11 cellular contexts compared by ENCODE assay signal in the genomic region with DNA sequence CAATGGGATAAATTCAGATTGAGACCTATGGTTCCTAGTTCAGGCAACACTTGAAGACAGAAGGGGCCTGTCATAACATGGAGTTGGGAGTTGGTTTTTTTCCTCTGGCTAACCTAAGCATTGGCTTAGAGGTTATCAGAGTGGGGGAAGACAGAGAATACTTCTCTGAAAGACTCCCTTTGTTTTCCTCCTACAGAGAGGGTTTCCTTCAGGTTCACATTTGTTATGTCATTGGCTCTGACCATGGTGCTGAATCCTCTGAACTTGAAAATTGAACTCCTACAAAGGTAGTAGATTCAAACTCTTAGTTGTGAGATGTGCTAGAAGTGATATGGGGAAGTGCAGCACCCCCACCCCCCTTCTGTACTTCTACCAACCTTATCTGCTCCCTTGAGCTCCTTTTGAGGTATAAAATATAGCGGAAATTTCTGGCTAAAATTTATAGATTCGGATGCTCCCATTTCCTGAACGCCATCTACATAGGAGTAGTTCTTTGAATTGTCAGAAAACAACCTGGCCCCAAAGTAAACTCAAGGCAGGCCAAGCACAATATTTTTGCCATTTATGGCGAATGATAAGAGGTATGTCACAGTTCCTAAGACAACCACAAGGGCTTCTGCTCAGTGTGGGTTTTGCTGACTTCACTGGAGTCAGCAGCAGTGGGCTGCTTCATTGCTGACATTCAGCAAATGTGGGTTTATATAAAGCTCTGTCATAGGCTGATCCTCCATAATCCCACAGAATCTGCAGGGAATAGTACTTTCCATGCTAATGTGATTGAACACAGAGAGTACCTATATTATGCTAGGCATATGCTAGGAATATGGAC.
DNase-seq lines count a peak whose midpoint lies in the region; ATAC-seq, FAIRE-seq and TF ChIP-seq lines count a peak whose summit lies in the region.
"Had no signal": no experiment of that assay in that cellular context is flagged by ENCODE, and none has a peak within 500 bp of the region (broad histone marks: within the 10 kb centered on the region; RNA-seq: fewer than 3 reads in every experiment).

No MANE protein-coding gene starts in this region.

- no peak overlapping the region for H3K23ac ChIP-seq in H1 (ENCODE audit: insufficient read length)

- FAIRE-seq in H1 (lab: Jason Lieb, UNC) = no peak

- no peaks in the 10 kb centered on the region for H3K27me3 Mint-ChIP-seq in activated T-cell treated with anti-CD3 and anti-CD28 coated beads, Interleukin-2, amount 50 U/mL, for 4 hours (ENCODE audit: low read depth)
- H3K27me3 Mint-ChIP-seq in stimulated activated naive B cell treated with anti-CD40 and anti-IgM and Interleukin-4, amounts not matched to agents 10 μg/mL and 1 μg/mL and 100 μg/mL, for 72 hours = no peaks in the 10 kb centered on the region

- no peak overlapping the region for H2AFZ ChIP-seq in H1 (ENCODE audit: low read length)
- H2AFZ ChIP-seq: parathyroid adenoma had no signal

- no peaks in the 10 kb centered on the region for H3K4me1 ChIP-seq in Panc1 (ENCODE audit: control insufficient read depth, insufficient read depth, low read length)
- H3K4me1 ChIP-seq in H1 (replicated peaks in 1 of 4; ENCODE audit: control insufficient read depth in 3 of 4, insufficient read depth in 4 of 4, low read length in 3 of 4) = no peaks in the 10 kb centered on the region
- H3K4me1 ChIP-seq in prostate gland (replicated peaks) = no peaks in the 10 kb centered on the region
- H3K4me1 ChIP-seq: BLaER1 treated with 17β-estradiol and CSF1 and Interleukin-3, amounts not matched to agents 10 nM and 100 nM; parathyroid adenoma had no signal

- H3K27ac ChIP-seq in Panc1 (ENCODE audit: low read length) (no peak overlapping the region), H1 (ENCODE audit: low read depth, low read length) (no peak overlapping the region), prostate gland (no peak overlapping the region)
- H3K27ac ChIP-seq: BLaER1 treated with 17β-estradiol and CSF1 and Interleukin-3, amounts not matched to agents 10 nM and 100 nM; parathyroid adenoma had no signal

- no peaks in the 10 kb centered on the region for H3K27me3 ChIP-seq in Panc1 (ENCODE audit: control insufficient read depth, insufficient read depth, low read length)
- H3K27me3 ChIP-seq in H1 (replicated peaks in 1 of 4; ENCODE audit: control insufficient read depth in 3 of 4, extremely low read depth in 1 of 4, insufficient read depth in 3 of 4, low read length in 3 of 4) = no peaks in the 10 kb centered on the region
- no peaks in the 10 kb centered on the region for H3K27me3 ChIP-seq in prostate gland (replicated peaks; ENCODE audit: insufficient read depth)
- H3K27me3 ChIP-seq: BLaER1 treated with 17β-estradiol and CSF1 and Interleukin-3, amounts not matched to agents 10 nM and 100 nM had no signal

- H3K4me3 ChIP-seq in Panc1 (ENCODE audit: low read depth in 2 of 2, low read length in 2 of 2) (no peak overlapping the region), H1 (ENCODE audit: extremely low read depth in 1 of 4, insufficient read depth in 2 of 4, low read depth in 3 of 4, low read length in 4 of 4) (no peak overlapping the region), prostate gland (no peak overlapping the region)
- H3K4me3 ChIP-seq: BLaER1 treated with 17β-estradiol and CSF1 and Interleukin-3, amounts not matched to agents 10 nM and 100 nM had no signal

- H2BK20ac ChIP-seq in H1 (ENCODE audit: low read length) = no peak overlapping the region

- no peak overlapping the region for H3K4me3 Mint-ChIP-seq in activated T-cell treated with anti-CD3 and anti-CD28 coated beads, Interleukin-2, amount 50 U/mL, for 4 hours
- H3K4me3 Mint-ChIP-seq in stimulated activated naive B cell treated with anti-CD40 and anti-IgM and Interleukin-4, amounts not matched to agents 10 μg/mL and 1 μg/mL and 100 μg/mL, for 72 hours = no peak overlapping the region

- H3K9me3 Mint-ChIP-seq in activated T-cell treated with anti-CD3 and anti-CD28 coated beads, Interleukin-2, amount 50 U/mL, for 4 hours = peaks cover 24% of the 10 kb centered on the region
- H3K9me3 Mint-ChIP-seq in stimulated activated naive B cell treated with anti-CD40 and anti-IgM and Interleukin-4, amounts not matched to agents 10 μg/mL and 1 μg/mL and 100 μg/mL, for 72 hours = peaks cover 11% of the 10 kb centered on the region in 2 donors

- no peak overlapping the region for H2AK5ac ChIP-seq in H1 (ENCODE audit: low read depth, low read length)

- H3K9ac ChIP-seq in H1 (replicated peaks in 1 of 4; ENCODE audit: extremely low read depth in 1 of 4, low read depth in 3 of 4, low read length in 3 of 4) = no peak overlapping the region
- H3K9ac ChIP-seq: BLaER1 treated with 17β-estradiol and CSF1 and Interleukin-3, amounts not matched to agents 10 nM and 100 nM; parathyroid adenoma had no signal

- no peak overlapping the region for H4K8ac ChIP-seq in H1 (ENCODE audit: extremely low read depth, insufficient read depth, low read length)

- POLR2A ChIA-PET in Panc1 (lab: Charles Lee) (no interaction called here), H1 (lab: Charles Lee; ENCODE audit: partially characterized antibody) (interaction anchor here (0.9 kb wide), 1 partner anchor 10 kb away, joined by 4 read pairs; no protein-coding TSS in a partner anchor)

- no peak; the same call in 1 of the 2 replicates for TF ChIP-seq CTCF in Panc1 (IDR thresholded peaks at IDR 0.05)
- peak in 1 of 3 experiments; percentile 23; a peak in 1 of 4 replicates for TF ChIP-seq CTCF in H1 (IDR thresholded peaks at IDR 0.05; ENCODE audit: control extremely low read depth in 1 of 3, insufficient read depth in 1 of 3, low read depth in 1 of 3, low read length in 3 of 3)
- no peak for TF ChIP-seq CTCF in prostate gland (IDR thresholded peaks at IDR 0.05)

- BruUV-seq in Panc1 (replicated peaks; lab: Mats Ljungman, UMichigan) = no TSS peak

- H4K20me1 ChIP-seq in H1 (replicated peaks in 1 of 2; ENCODE audit: control insufficient read depth in 1 of 2, insufficient read depth in 2 of 2, low read length in 2 of 2) = peaks cover 2 to 3% of the 10 kb centered on the region in 2 experiments

- CTCF ChIA-PET in Panc1 (lab: Charles Lee) = no interaction called here
- CTCF ChIA-PET in H1 (lab: Charles Lee; ENCODE audit: partially characterized antibody) = interaction anchor here (0.7 to 2.2 kb wide), 2 partner anchors 10 to 16 kb away, joined by 3 to 9 read pairs; no protein-coding TSS in a partner anchor

- 84% methylated on average over 4 of the region's 4 CpGs; no CpG with 5 or more reads in 1 of the 2 experiments for WGBS in H1 (ENCODE audit: extremely low coverage in 1 of 2, insufficient coverage in 1 of 2, insufficient read length in 1 of 2, insufficient replicate concordance in 2 of 2, low coverage in 1 of 2, low lambda C conversion rate in 2 of 2, missing lambda C conversion rate in 1 of 2), 2 experiments
- WGBS in prostate gland = 75% methylated on average over 4 of the region's 4 CpGs

- no peak overlapping the region for H4K91ac ChIP-seq in H1 (replicated peaks; ENCODE audit: insufficient read length, low read length)

- H2BK12ac ChIP-seq in H1 (ENCODE audit: low read depth, low read length) = no peak overlapping the region

- no peak for TF ChIP-seq EP300 in H1 (IDR thresholded peaks at IDR 0.05; ENCODE audit: borderline replicate concordance in 1 of 2, low read depth in 2 of 2, low read length in 2 of 2)

- H2BK120ac ChIP-seq in H1 (replicated peaks; ENCODE audit: low read depth, low read length) = no peak overlapping the region

- no peaks in the 10 kb centered on the region for H3K79me2 ChIP-seq in H1 (ENCODE audit: control insufficient read depth in 1 of 2, insufficient read depth in 2 of 2, low read length in 2 of 2)
- H3K79me2 ChIP-seq: parathyroid adenoma had no signal

- no peaks in the 10 kb centered on the region for H3K4me1 Mint-ChIP-seq in activated T-cell treated with anti-CD3 and anti-CD28 coated beads, Interleukin-2, amount 50 U/mL, for 4 hours (ENCODE audit: low read depth)
- H3K4me1 Mint-ChIP-seq in stimulated activated naive B cell treated with anti-CD40 and anti-IgM and Interleukin-4, amounts not matched to agents 10 μg/mL and 1 μg/mL and 100 μg/mL, for 72 hours = peaks cover 5 to 12% of the 10 kb centered on the region in 2 donors

- intact Hi-C loops in Panc1 (cut with micrococcal nuclease; ENCODE audit: unreplicated experiment) = no loop called here
- intact Hi-C loops in prostate gland (cut with DNase I) = no loop called here

- peak overlapping the region; percentile 25 for H3K27ac Mint-ChIP-seq in stimulated activated naive B cell treated with anti-CD40 and anti-IgM and Interleukin-4, amounts not matched to agents 10 μg/mL and 1 μg/mL and 100 μg/mL, for 72 hours

- H2BK15ac ChIP-seq in H1 (ENCODE audit: low read length) = no peak overlapping the region

- no peaks in the 10 kb centered on the region for H3K79me1 ChIP-seq in H1 (ENCODE audit: low read depth, low read length)

- H3K4ac ChIP-seq in H1 (replicated peaks; ENCODE audit: insufficient read length, low read depth, low read length) = no peak overlapping the region

- no peak overlapping the region for H3K18ac ChIP-seq in H1 (ENCODE audit: extremely low read depth, low read length)

- no peak overlapping the region for H3K56ac ChIP-seq in H1 (replicated peaks; ENCODE audit: insufficient read length, low read depth, low read length)

- TF ChIP-seq POLR2A in H1 (IDR thresholded peaks at IDR 0.05; ENCODE audit: control extremely low read depth in 1 of 2, low read depth in 2 of 2, low read length in 2 of 2) = no peak
- TF ChIP-seq POLR2A in prostate gland (IDR thresholded peaks at IDR 0.05) = no peak

- no peak overlapping the region for H4K5ac ChIP-seq in H1 (ENCODE audit: insufficient read length, low read depth, low read length)

- H3K14ac ChIP-seq in H1 (ENCODE audit: insufficient read length) = no peak overlapping the region

- no peak for TF ChIP-seq RAD21 in H1 (IDR thresholded peaks at IDR 0.05 in 1 of 2, conservative IDR thresholded peaks at IDR 0.05 in 1 of 2; ENCODE audit: low read depth in 2 of 2, low read length in 2 of 2)

- in situ Hi-C loops in Panc1 (cut with HindIII; ENCODE audit: low pct_unique_long_range_greater_than_20kb, low sequenced_read_pairs) = no loop called here

- H3K23me2 ChIP-seq in H1 (ENCODE audit: low read depth, low read length) = no peaks in the 10 kb centered on the region

- no peak overlapping the region for H3K4me2 ChIP-seq in H1 (ENCODE audit: insufficient read depth in 1 of 2, low read depth in 2 of 2, low read length in 2 of 2)
- H3K4me2 ChIP-seq: BLaER1 treated with 17β-estradiol and CSF1 and Interleukin-3, amounts not matched to agents 10 nM and 100 nM had no signal

- H3K36me3 Mint-ChIP-seq in activated T-cell treated with anti-CD3 and anti-CD28 coated beads, Interleukin-2, amount 50 U/mL, for 4 hours (ENCODE audit: insufficient read depth) = peaks cover 77% of the 10 kb centered on the region
- peaks cover 73 to 85% of the 10 kb centered on the region in 2 donors for H3K36me3 Mint-ChIP-seq in stimulated activated naive B cell treated with anti-CD40 and anti-IgM and Interleukin-4, amounts not matched to agents 10 μg/mL and 1 μg/mL and 100 μg/mL, for 72 hours

- no peak overlapping the region for H2BK5ac ChIP-seq in H1 (ENCODE audit: low read depth, low read length)

- H3K36me3 ChIP-seq in Panc1 (ENCODE audit: control insufficient read depth, insufficient read depth, low read length) = peaks cover 6% of the 10 kb centered on the region; the same call in 1 of the 2 replicates
- no peaks in the 10 kb centered on the region for H3K36me3 ChIP-seq in H1 (ENCODE audit: control insufficient read depth in 2 of 4, insufficient read depth in 4 of 4, low read length in 3 of 4)
- peaks cover 0 to 6% of the 10 kb centered on the region in 2 donors for H3K36me3 ChIP-seq in prostate gland

- H3K9me3 ChIP-seq in Panc1 (ENCODE audit: control insufficient read depth, insufficient read depth, low read depth, low read length) (no peaks in the 10 kb centered on the region), H1 (ENCODE audit: insufficient read depth in 2 of 2, low read depth in 1 of 2, low read length in 1 of 2) (peaks cover 9 to 10% of the 10 kb centered on the region in 2 experiments), prostate gland (no peaks in the 10 kb centered on the region)

- no peak for DNase-seq in activated T-cell treated with anti-CD3 and anti-CD28 coated beads, Interleukin-2, amount 50 U/mL, for 4 hours
- DNase-seq in activated T-cell treated with anti-CD3 and anti-CD28 coated beads for 4 hours (no peak), Panc1 (ENCODE audit: low read depth, low spot score) (no peak), H1 (ENCODE audit: low read depth in 1 of 2, low spot score in 2 of 2) (no peak), prostate gland (ENCODE audit: low spot score) (no peak), H4 (ENCODE audit: low spot score) (no peak)
- DNase-seq in stimulated activated naive B cell treated with anti-CD40 and anti-IgM and Interleukin-4, amounts not matched to agents 10 μg/mL and 1 μg/mL and 100 μg/mL, for 72 hours = no peak
- DNase-seq: NCI-H1694 had no signal

- peak; percentile 22 to 39 for ATAC-seq in activated T-cell treated with anti-CD3 and anti-CD28 coated beads, Interleukin-2, amount 50 U/mL, for 4 hours
- ATAC-seq in Panc1 (peak; percentile 53), HG03139 (IDR thresholded peaks at IDR 0.05; ENCODE audit: unreplicated experiment) (no peak)
- no peak for ATAC-seq in stimulated activated naive B cell treated with anti-CD40 and anti-IgM and Interleukin-4, amounts not matched to agents 10 μg/mL and 1 μg/mL and 100 μg/mL, for 72 hours (replicated peaks)

Comparison
In these comparisons a context has a peak if more than half of its experiments do, and no peak if none do; other contexts are left out.
1. ATAC-seq: peak in activated T-cell treated with anti-CD3 and anti-CD28 coated beads, Interleukin-2, amount 50 U/mL, for 4 hours (2 of 2) and Panc1 (single experiment); none in stimulated activated naive B cell treated with anti-CD40 and anti-IgM and Interleukin-4, amounts not matched to agents 10 μg/mL and 1 μg/mL and 100 μg/mL, for 72 hours (0 of 2) and HG03139 (single experiment).